Comparison of ENCODE assay signal across 1 cellular context in the genomic region with DNA sequence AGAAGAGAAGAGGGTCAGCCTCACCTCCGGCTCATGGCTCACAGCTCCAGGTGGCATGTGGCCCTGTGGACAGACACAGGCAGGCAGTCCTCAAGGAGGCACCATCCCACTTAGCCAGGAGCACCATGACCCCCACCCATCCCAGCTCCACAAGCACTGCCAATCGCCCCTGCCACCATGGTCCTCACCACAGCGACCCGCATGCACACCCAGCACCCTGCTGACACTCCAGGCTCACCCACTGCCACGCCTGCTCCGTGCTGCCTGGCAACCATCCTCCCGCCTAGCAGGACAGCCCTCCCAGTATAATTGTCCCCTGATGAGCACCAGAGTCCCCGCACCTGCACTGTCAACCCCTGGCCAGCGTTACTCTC.
TF ChIP-seq lines count a peak whose summit lies in the region.

No MANE protein-coding gene starts in this region.

TF ChIP-seq in SK-N-SH treated with all-trans-retinoic acid at 6 μM for 48 hours, 23 proteins besides CTCF, POLR2A, EP300 and RAD21 (continued from another document):
- TF ChIP-seq, protein P1, sequence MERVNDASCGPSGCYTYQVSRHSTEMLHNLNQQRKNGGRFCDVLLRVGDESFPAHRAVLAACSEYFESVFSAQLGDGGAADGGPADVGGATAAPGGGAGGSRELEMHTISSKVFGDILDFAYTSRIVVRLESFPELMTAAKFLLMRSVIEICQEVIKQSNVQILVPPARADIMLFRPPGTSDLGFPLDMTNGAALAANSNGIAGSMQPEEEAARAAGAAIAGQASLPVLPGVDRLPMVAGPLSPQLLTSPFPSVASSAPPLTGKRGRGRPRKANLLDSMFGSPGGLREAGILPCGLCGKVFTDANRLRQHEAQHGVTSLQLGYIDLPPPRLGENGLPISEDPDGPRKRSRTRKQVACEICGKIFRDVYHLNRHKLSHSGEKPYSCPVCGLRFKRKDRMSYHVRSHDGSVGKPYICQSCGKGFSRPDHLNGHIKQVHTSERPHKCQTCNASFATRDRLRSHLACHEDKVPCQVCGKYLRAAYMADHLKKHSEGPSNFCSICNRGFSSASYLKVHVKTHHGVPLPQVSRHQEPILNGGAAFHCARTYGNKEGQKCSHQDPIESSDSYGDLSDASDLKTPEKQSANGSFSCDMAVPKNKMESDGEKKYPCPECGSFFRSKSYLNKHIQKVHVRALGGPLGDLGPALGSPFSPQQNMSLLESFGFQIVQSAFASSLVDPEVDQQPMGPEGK (CRISPR knock-in tag; IDR thresholded peaks at IDR 0.05; ENCODE audit: borderline replicate concordance), result no peak
- TF ChIP-seq ARNTL (CRISPR knock-in tag; IDR thresholded peaks at IDR 0.05; ENCODE audit: borderline replicate concordance, low read depth) (no peak), SNAI2 (CRISPR knock-in tag; IDR thresholded peaks at IDR 0.05) (no peak), ESRRG (CRISPR knock-in tag; IDR thresholded peaks at IDR 0.05) (no peak), TOX (CRISPR knock-in tag; IDR thresholded peaks at IDR 0.05; ENCODE audit: borderline replicate concordance) (no peak), ZNF8 (CRISPR knock-in tag; IDR thresholded peaks at IDR 0.05) (no peak), ZNF565 (CRISPR knock-in tag; conservative IDR thresholded peaks at IDR 0.05; ENCODE audit: low read depth) (no peak), RARB (CRISPR knock-in tag; IDR thresholded peaks at IDR 0.05) (no peak), PPARA (CRISPR knock-in tag; IDR thresholded peaks at IDR 0.05; ENCODE audit: borderline replicate concordance) (no peak), ZFP3 (CRISPR knock-in tag; IDR thresholded peaks at IDR 0.05) (no peak), GLIS3 (CRISPR knock-in tag; IDR thresholded peaks at IDR 0.05) (no peak), ZNF70 (CRISPR knock-in tag; IDR thresholded peaks at IDR 0.05) (no peak), BACH2 (CRISPR knock-in tag; IDR thresholded peaks at IDR 0.05; ENCODE audit: borderline replicate concordance) (no peak), ZFP30 (CRISPR knock-in tag; IDR thresholded peaks at IDR 0.05) (no peak), OSR1 (CRISPR knock-in tag; IDR thresholded peaks at IDR 0.05) (no peak)
